In the genomic region with DNA sequence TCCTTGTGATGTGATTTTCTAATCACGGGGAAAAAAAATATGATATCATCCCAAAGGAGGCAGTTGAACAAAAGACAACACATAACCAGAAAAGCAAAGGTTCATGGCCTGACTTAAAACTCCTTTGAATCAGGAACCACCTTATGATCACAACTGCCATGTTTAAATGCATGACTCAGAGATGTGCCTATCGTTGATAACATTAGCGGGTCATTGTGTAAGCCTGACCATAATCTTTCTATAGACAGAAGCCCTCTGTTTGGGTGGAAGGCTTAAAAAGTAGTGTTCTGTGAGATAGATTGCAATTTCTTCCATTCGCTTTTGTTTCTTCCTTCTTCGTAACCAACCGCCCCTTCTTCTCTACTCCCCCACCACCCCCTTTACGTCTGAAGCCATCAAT, we compare ENCODE assay signal across 18 cellular contexts.
"Had no signal": no experiment of that assay in that cellular context is flagged by ENCODE, and none has a peak within 500 bp of the region (broad histone marks: within the 10 kb centered on the region; RNA-seq: fewer than 3 reads in every experiment).

No MANE protein-coding gene starts in this region.

- H3K27ac ChIP-seq: hepatocyte, left lung, tibial nerve, vagina had no signal

- H3K9me3 Mint-ChIP-seq: activated CD4-positive, alpha-beta T cell treated with anti-CD3 and anti-CD28 coated beads, Interleukin-2, amount 10 ng/mL, durations not matched to agents 24 days and 14 days; activated naive CD4-positive, alpha-beta T cell treated with anti-CD3 and anti-CD28 coated beads, Interleukin-2, amount 50 U/mL, for 72 hours; stimulated activated naive B cell treated with anti-CD40 and anti-IgM and Interleukin-4, amounts not matched to agents 10 μg/mL and 1 μg/mL and 100 μg/mL, for 72 hours had no signal

- H3K79me2 ChIP-seq: hepatocyte had no signal

- H3K4me1 ChIP-seq: left lung, tibial nerve, vagina had no signal

- H3K27ac Mint-ChIP-seq: activated CD4-positive, alpha-beta T cell treated with anti-CD3 and anti-CD28 coated beads, Interleukin-2, amount 10 ng/mL, durations not matched to agents 24 days and 14 days; activated CD8-positive, alpha-beta T cell treated with anti-CD3 and anti-CD28 coated beads, Interleukin-2, amount 10 ng/mL, durations not matched to agents 7 days and 5 days; activated naive CD4-positive, alpha-beta T cell treated with anti-CD3 and anti-CD28 coated beads, Interleukin-2, amount 50 U/mL, for 72 hours; naive thymus-derived CD4-positive, alpha-beta T cell; stimulated activated naive B cell treated with anti-CD40 and anti-IgM and Interleukin-4, amounts not matched to agents 10 μg/mL and 1 μg/mL and 100 μg/mL, for 72 hours; T-helper 17 cell had no signal

- H3K4me1 Mint-ChIP-seq: activated CD4-positive, alpha-beta T cell treated with anti-CD3 and anti-CD28 coated beads, Interleukin-2, amount 10 ng/mL, durations not matched to agents 24 days and 14 days; naive thymus-derived CD4-positive, alpha-beta T cell; stimulated activated naive B cell treated with anti-CD40 and anti-IgM and Interleukin-4, amounts not matched to agents 10 μg/mL and 1 μg/mL and 100 μg/mL, for 72 hours; T-helper 17 cell had no signal

- H3K36me3 ChIP-seq: left lung, tibial nerve, vagina had no signal

- H3K4me2 ChIP-seq: hepatocyte had no signal

- H3K4me3 Mint-ChIP-seq: activated CD4-positive, alpha-beta T cell treated with anti-CD3 and anti-CD28 coated beads, Interleukin-2, amount 10 ng/mL, durations not matched to agents 24 days and 14 days; activated CD8-positive, alpha-beta T cell treated with anti-CD3 and anti-CD28 coated beads, Interleukin-2, amount 10 ng/mL, durations not matched to agents 7 days and 5 days; naive thymus-derived CD4-positive, alpha-beta T cell; stimulated activated naive B cell treated with anti-CD40 and anti-IgM and Interleukin-4, amounts not matched to agents 10 μg/mL and 1 μg/mL and 100 μg/mL, for 72 hours; T-helper 17 cell had no signal

- H3K4me3 ChIP-seq: hepatocyte, left lung, mucosa of descending colon, vagina had no signal

- H3K36me3 Mint-ChIP-seq: activated naive CD4-positive, alpha-beta T cell treated with anti-CD3 and anti-CD28 coated beads, Interleukin-2, amount 50 U/mL, for 72 hours; naive thymus-derived CD4-positive, alpha-beta T cell; stimulated activated naive B cell treated with anti-CD40 and anti-IgM and Interleukin-4, amounts not matched to agents 10 μg/mL and 1 μg/mL and 100 μg/mL, for 72 hours had no signal

- ATAC-seq: activated CD8-positive, alpha-beta T cell treated with anti-CD3 and anti-CD28 coated beads, Interleukin-2, amount 10 ng/mL, durations not matched to agents 7 days and 5 days; activated naive CD4-positive, alpha-beta T cell treated with anti-CD3 and anti-CD28 coated beads, Interleukin-2, amount 50 U/mL, for 72 hours; left lung; mucosa of descending colon; naive thymus-derived CD4-positive, alpha-beta T cell; stimulated activated naive B cell treated with anti-CD40 and anti-IgM and Interleukin-4, amounts not matched to agents 10 μg/mL and 1 μg/mL and 100 μg/mL, for 72 hours; T-helper 17 cell had no signal

- DNase-seq: activated CD4-positive, alpha-beta T cell treated with anti-CD3 and anti-CD28 coated beads, Interleukin-2, amount 10 ng/mL, durations not matched to agents 24 days and 14 days; activated CD4-positive, CD25-positive, alpha-beta regulatory T cell; activated CD8-positive, alpha-beta memory T cell treated with anti-CD3 and anti-CD28 coated beads, Interleukin-2, amount 50 U/mL, for 4 hours; activated CD8-positive, alpha-beta T cell treated with anti-CD3 and anti-CD28 coated beads, Interleukin-2, amount 10 ng/mL, durations not matched to agents 7 days and 5 days; activated effector memory CD4-positive, alpha-beta T cell treated with anti-CD3 and anti-CD28 coated beads, Interleukin-2, amount 50 U/mL, for 16 hours; activated T-cell treated with anti-CD3 and anti-CD28 coated beads, Interleukin-2, amount 50 U/mL, for 48 hours; cerebellar nuclear complex; left lung; mucosa of descending colon; naive thymus-derived CD4-positive, alpha-beta T cell; posterior cingulate gyrus; stimulated activated CD4-positive, alpha-beta T cell treated with anti-CD3 and anti-CD28 coated beads, Interleukin-2, amount 100 ng/mL, for 48 hours; stimulated activated naive B cell treated with anti-CD40 and anti-IgM and Interleukin-4, amounts not matched to agents 10 μg/mL and 1 μg/mL and 100 μg/mL, for 72 hours; T-helper 17 cell had no signal

- H3K27me3 Mint-ChIP-seq: activated CD4-positive, alpha-beta T cell treated with anti-CD3 and anti-CD28 coated beads, Interleukin-2, amount 10 ng/mL, durations not matched to agents 24 days and 14 days; naive thymus-derived CD4-positive, alpha-beta T cell; stimulated activated naive B cell treated with anti-CD40 and anti-IgM and Interleukin-4, amounts not matched to agents 10 μg/mL and 1 μg/mL and 100 μg/mL, for 72 hours; T-helper 17 cell had no signal

- H3K27me3 ChIP-seq: hepatocyte, left lung, tibial nerve, vagina had no signal

- H2AFZ ChIP-seq: hepatocyte had no signal

- H3K9me3 ChIP-seq: left lung, mucosa of descending colon, tibial nerve, vagina had no signal
